ENCODE assay signal across 1 cellular context in the genomic region with DNA sequence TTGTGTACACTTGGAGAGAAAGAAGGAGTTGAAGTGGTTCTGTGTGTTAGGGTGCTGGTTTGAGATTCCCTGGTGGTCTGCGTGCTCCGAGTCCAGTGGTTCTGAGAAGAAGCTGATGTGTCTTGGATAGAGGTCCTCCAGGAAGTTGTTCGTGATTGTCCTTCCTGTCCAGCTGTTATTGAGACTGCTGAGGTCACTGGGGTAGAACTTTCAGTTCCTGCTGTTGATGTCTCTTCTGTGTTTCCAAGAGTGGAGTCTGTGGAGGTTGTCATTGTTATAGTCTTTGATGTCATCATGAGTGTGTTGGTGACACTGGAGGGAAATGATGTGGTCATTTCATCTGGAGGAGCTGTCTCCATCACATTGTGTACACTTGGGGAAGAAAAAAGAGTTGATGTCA.
A peak's percentile ranks its signal among the peaks of the same experiment; 100 is the strongest.
TF ChIP-seq lines count a peak whose summit lies in the region.

No MANE protein-coding gene starts in this region.

TF ChIP-seq in K562, 482 proteins besides CTCF, POLR2A, EP300 and RAD21 (continued from another document):
- no peak for TF ChIP-seq ZNF224 (CRISPR knock-in tag; IDR thresholded peaks at IDR 0.05)
- TF ChIP-seq ATF3 (IDR thresholded peaks at IDR 0.05), result peak; percentile 62; the same call in 1 of the 2 replicates
- TF ChIP-seq ATF3 (CRISPR knock-in tag; conservative IDR thresholded peaks at IDR 0.05), result no peak
- TF ChIP-seq, protein P1, sequence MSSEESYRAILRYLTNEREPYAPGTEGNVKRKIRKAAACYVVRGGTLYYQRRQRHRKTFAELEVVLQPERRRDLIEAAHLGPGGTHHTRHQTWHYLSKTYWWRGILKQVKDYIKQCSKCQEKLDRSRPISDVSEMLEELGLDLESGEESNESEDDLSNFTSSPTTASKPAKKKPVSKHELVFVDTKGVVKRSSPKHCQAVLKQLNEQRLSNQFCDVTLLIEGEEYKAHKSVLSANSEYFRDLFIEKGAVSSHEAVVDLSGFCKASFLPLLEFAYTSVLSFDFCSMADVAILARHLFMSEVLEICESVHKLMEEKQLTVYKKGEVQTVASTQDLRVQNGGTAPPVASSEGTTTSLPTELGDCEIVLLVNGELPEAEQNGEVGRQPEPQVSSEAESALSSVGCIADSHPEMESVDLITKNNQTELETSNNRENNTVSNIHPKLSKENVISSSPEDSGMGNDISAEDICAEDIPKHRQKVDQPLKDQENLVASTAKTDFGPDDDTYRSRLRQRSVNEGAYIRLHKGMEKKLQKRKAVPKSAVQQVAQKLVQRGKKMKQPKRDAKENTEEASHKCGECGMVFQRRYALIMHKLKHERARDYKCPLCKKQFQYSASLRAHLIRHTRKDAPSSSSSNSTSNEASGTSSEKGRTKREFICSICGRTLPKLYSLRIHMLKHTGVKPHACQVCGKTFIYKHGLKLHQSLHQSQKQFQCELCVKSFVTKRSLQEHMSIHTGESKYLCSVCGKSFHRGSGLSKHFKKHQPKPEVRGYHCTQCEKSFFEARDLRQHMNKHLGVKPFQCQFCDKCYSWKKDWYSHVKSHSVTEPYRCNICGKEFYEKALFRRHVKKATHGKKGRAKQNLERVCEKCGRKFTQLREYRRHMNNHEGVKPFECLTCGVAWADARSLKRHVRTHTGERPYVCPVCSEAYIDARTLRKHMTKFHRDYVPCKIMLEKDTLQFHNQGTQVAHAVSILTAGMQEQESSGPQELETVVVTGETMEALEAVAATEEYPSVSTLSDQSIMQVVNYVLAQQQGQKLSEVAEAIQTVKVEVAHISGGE (CRISPR knock-in tag; IDR thresholded peaks at IDR 0.05), result peak in 2 of 3 experiments; percentile 54 to 80; a peak in 3 of 6 replicates
- no peak for TF ChIP-seq ATF1 (CRISPR knock-in tag; IDR thresholded peaks at IDR 0.05)
- TF ChIP-seq ATF1 (tag; IDR thresholded peaks at IDR 0.05), result peak; percentile 30; the same call in 1 of the 2 replicates
- 0 out of 2 replicates have a peak, but pooled peaks have one; percentile 22 for TF ChIP-seq NCOA1 (IDR thresholded peaks at IDR 0.05; ENCODE audit: low read depth)
- TF ChIP-seq, protein P2, sequence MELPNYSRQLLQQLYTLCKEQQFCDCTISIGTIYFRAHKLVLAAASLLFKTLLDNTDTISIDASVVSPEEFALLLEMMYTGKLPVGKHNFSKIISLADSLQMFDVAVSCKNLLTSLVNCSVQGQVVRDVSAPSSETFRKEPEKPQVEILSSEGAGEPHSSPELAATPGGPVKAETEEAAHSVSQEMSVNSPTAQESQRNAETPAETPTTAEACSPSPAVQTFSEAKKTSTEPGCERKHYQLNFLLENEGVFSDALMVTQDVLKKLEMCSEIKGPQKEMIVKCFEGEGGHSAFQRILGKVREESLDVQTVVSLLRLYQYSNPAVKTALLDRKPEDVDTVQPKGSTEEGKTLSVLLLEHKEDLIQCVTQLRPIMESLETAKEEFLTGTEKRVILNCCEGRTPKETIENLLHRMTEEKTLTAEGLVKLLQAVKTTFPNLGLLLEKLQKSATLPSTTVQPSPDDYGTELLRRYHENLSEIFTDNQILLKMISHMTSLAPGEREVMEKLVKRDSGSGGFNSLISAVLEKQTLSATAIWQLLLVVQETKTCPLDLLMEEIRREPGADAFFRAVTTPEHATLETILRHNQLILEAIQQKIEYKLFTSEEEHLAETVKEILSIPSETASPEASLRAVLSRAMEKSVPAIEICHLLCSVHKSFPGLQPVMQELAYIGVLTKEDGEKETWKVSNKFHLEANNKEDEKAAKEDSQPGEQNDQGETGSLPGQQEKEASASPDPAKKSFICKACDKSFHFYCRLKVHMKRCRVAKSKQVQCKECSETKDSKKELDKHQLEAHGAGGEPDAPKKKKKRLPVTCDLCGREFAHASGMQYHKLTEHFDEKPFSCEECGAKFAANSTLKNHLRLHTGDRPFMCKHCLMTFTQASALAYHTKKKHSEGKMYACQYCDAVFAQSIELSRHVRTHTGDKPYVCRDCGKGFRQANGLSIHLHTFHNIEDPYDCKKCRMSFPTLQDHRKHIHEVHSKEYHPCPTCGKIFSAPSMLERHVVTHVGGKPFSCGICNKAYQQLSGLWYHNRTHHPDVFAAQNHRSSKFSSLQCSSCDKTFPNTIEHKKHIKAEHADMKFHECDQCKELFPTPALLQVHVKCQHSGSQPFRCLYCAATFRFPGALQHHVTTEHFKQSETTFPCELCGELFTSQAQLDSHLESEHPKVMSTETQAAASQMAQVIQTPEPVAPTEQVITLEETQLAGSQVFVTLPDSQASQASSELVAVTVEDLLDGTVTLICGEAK (IDR thresholded peaks at IDR 0.05), result peak; percentile 87
- TF ChIP-seq, protein P2 (CRISPR knock-in tag; IDR thresholded peaks at IDR 0.05), result no peak
- TF ChIP-seq SOX6 (IDR thresholded peaks at IDR 0.05), result 0 out of 2 replicates have a peak, but pooled peaks have one; percentile 10
- TF ChIP-seq CUX1 (CRISPR knock-in tag; IDR thresholded peaks at IDR 0.05), result no peak
- TF ChIP-seq E4F1 (CRISPR knock-in tag; IDR thresholded peaks at IDR 0.05; ENCODE audit: borderline replicate concordance), result no peak
- TF ChIP-seq NRF1 (conservative IDR thresholded peaks at IDR 0.05 in 1 of 2, IDR thresholded peaks at IDR 0.05 in 1 of 2), result no peak; a peak in 1 of 4 replicates
- TF ChIP-seq ZNF354B (CRISPR knock-in tag; IDR thresholded peaks at IDR 0.05), result no peak
- peak; percentile 87 for TF ChIP-seq GABPA (tag; conservative IDR thresholded peaks at IDR 0.05; ENCODE audit: low read depth)
- TF ChIP-seq, protein P3, sequence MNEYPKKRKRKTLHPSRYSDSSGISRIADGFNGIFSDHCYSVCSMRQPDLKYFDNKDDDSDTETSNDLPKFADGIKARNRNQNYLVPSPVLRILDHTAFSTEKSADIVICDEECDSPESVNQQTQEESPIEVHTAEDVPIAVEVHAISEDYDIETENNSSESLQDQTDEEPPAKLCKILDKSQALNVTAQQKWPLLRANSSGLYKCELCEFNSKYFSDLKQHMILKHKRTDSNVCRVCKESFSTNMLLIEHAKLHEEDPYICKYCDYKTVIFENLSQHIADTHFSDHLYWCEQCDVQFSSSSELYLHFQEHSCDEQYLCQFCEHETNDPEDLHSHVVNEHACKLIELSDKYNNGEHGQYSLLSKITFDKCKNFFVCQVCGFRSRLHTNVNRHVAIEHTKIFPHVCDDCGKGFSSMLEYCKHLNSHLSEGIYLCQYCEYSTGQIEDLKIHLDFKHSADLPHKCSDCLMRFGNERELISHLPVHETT (CRISPR knock-in tag; conservative IDR thresholded peaks at IDR 0.05 in 1 of 2, IDR thresholded peaks at IDR 0.05 in 1 of 2), result no peak
- peak in 1 of 2 experiments; percentile 17; a peak in 1 of 4 replicates for TF ChIP-seq TRIM24 (IDR thresholded peaks at IDR 0.05)
- TF ChIP-seq CEBPG (CRISPR knock-in tag; IDR thresholded peaks at IDR 0.05), result no peak
- 0 out of 4 replicates have a peak, but pooled peaks of 1 of the 2 experiments have one; percentile 19 for TF ChIP-seq CEBPG (tag; conservative IDR thresholded peaks at IDR 0.05 in 1 of 2, IDR thresholded peaks at IDR 0.05 in 1 of 2)
